Comparison of ENCODE assay signal across 7 cellular contexts in genomic region chr7:141231018-141231792, GRCh38.
DNase-seq lines count a peak whose midpoint lies in the region; ATAC-seq and TF ChIP-seq lines count a peak whose summit lies in the region.

No MANE protein-coding gene starts in this region.

- H3K27ac ChIP-seq in left lung, result no peak overlapping the region
- no peak overlapping the region for H3K27ac ChIP-seq in naive thymus-derived CD4-positive, alpha-beta T cell (ENCODE audit: low read depth, low read length)

- H3K4me1 Mint-ChIP-seq in naive thymus-derived CD4-positive, alpha-beta T cell, result no peaks in the 10 kb centered on the region

- CTCF ChIA-PET in naive thymus-derived CD4-positive, alpha-beta T cell (lab: Charles Lee), result no interaction called here

- POLR2A ChIA-PET in naive thymus-derived CD4-positive, alpha-beta T cell (lab: Charles Lee), result no interaction called here

- H3K4me1 ChIP-seq in left lung, result no peaks in the 10 kb centered on the region
- H3K4me1 ChIP-seq in naive thymus-derived CD4-positive, alpha-beta T cell (ENCODE audit: control insufficient read depth in 2 of 2, insufficient read depth in 2 of 2, low read length in 2 of 2), result no peaks in the 10 kb centered on the region

- H3K9me3 ChIP-seq in left lung, result no peaks in the 10 kb centered on the region
- H3K9me3 ChIP-seq in naive thymus-derived CD4-positive, alpha-beta T cell (ENCODE audit: control insufficient read depth in 2 of 3, low read length in 3 of 3), result no peaks in the 10 kb centered on the region

- H3K9me3 Mint-ChIP-seq in naive thymus-derived CD4-positive, alpha-beta T cell, result no peaks in the 10 kb centered on the region

- TF ChIP-seq CTCF in GM20000 (IDR thresholded peaks at IDR 0.05; ENCODE audit: extremely low read depth, missing control alignments), result peak; percentile 12
- TF ChIP-seq CTCF in retinal pigment epithelial cell (conservative IDR thresholded peaks at IDR 0.05; ENCODE audit: low read depth, low read length), result peak; percentile 50
- no peak for TF ChIP-seq CTCF in left lung (IDR thresholded peaks at IDR 0.05)

- peaks cover 16 to 37% (median 32%) of the 10 kb centered on the region in 5 donors for H3K27me3 Mint-ChIP-seq in naive thymus-derived CD4-positive, alpha-beta T cell

- no peak overlapping the region for H3K4me3 ChIP-seq in retinal pigment epithelial cell (ENCODE audit: low read length)
- no peak overlapping the region for H3K4me3 ChIP-seq in left lung
- no peak overlapping the region for H3K4me3 ChIP-seq in naive thymus-derived CD4-positive, alpha-beta T cell (ENCODE audit: low read length)

- H3K4me3 Mint-ChIP-seq in naive thymus-derived CD4-positive, alpha-beta T cell, result no peak overlapping the region

- no peaks in the 10 kb centered on the region for H3K27me3 ChIP-seq in left lung
- H3K27me3 ChIP-seq in naive thymus-derived CD4-positive, alpha-beta T cell (ENCODE audit: control insufficient read depth in 2 of 2, insufficient read depth in 2 of 2, low read length in 2 of 2), result no peaks in the 10 kb centered on the region

- no peaks in the 10 kb centered on the region for H3K36me3 ChIP-seq in left lung
- H3K36me3 ChIP-seq in naive thymus-derived CD4-positive, alpha-beta T cell (ENCODE audit: control insufficient read depth in 2 of 3, insufficient read depth in 3 of 3, low read length in 3 of 3), result no peaks in the 10 kb centered on the region

- intact Hi-C loops in left lung (cut with DNase I), result no loop called here
- intact Hi-C loops in naive thymus-derived CD4-positive, alpha-beta T cell (cut with micrococcal nuclease), result no loop called here

- H3K27ac Mint-ChIP-seq in naive thymus-derived CD4-positive, alpha-beta T cell, result no peak overlapping the region

- DNase-seq in GM20000 (ENCODE audit: low spot score), result no peak
- peak; percentile 31 for DNase-seq in NCI-H748 treated with DMSO at 0.1 percent for 48 hours (lab: John Stamatoyannopoulos, UW)
- peak; percentile 9 for DNase-seq in fibroblast of peridontal ligament (ENCODE audit: extremely low read depth)
- no peak for DNase-seq in retinal pigment epithelial cell (ENCODE audit: low read depth)
- no peak for DNase-seq in NCI-H1048 (lab: John Stamatoyannopoulos, UW)
- DNase-seq in left lung, result no peak
- DNase-seq in naive thymus-derived CD4-positive, alpha-beta T cell, result no peak

- ATAC-seq in left lung, result no peak
- no peak for ATAC-seq in naive thymus-derived CD4-positive, alpha-beta T cell

- H3K36me3 Mint-ChIP-seq in naive thymus-derived CD4-positive, alpha-beta T cell, result no peaks in the 10 kb centered on the region

Comparison
In these comparisons a context has a peak if more than half of its experiments do, and no peak if none do; other contexts are left out.
1. DNase-seq: peak in NCI-H748 treated with DMSO at 0.1 percent for 48 hours (single experiment) and fibroblast of peridontal ligament (single experiment); none in GM20000 (single experiment), retinal pigment epithelial cell (single experiment), NCI-H1048 (single experiment), left lung (0 of 2) and naive thymus-derived CD4-positive, alpha-beta T cell (0 of 9).
2. CTCF ChIP-seq: peak in GM20000 (single experiment) and retinal pigment epithelial cell (single experiment); none in left lung (0 of 2).